Comparison of ENCODE assay signal across 8 cellular contexts in genomic region chr7:6590645-6591110, GRCh38.
DNase-seq lines count a peak whose midpoint lies in the region; TF ChIP-seq lines count a peak whose summit lies in the region.

No MANE protein-coding gene starts in this region.

- peaks cover 19% of the 10 kb centered on the region for H3K36me3 Mint-ChIP-seq in activated naive CD4-positive, alpha-beta T cell treated with anti-CD3 and anti-CD28 coated beads, Interleukin-2, amount 50 U/mL, for 24 hours

- H3K27me3 ChIP-seq in mucosa of stomach (ENCODE audit: control insufficient read depth, insufficient read depth, low read length), result no peaks in the 10 kb centered on the region

- H3K4me1 Mint-ChIP-seq in activated naive CD4-positive, alpha-beta T cell treated with anti-CD3 and anti-CD28 coated beads, Interleukin-2, amount 50 U/mL, for 24 hours, result peaks cover 25% of the 10 kb centered on the region

- peaks cover 11% of the 10 kb centered on the region for H3K4me1 ChIP-seq in mucosa of stomach (ENCODE audit: control insufficient read depth, insufficient read depth, low read length)

- H3K9ac ChIP-seq in mucosa of stomach (ENCODE audit: low read length), result peak overlapping the region; percentile 77

- peak overlapping the region; percentile 96 for H3K27ac Mint-ChIP-seq in activated naive CD4-positive, alpha-beta T cell treated with anti-CD3 and anti-CD28 coated beads, Interleukin-2, amount 50 U/mL, for 24 hours

- H3K4me3 ChIP-seq in LNCaP clone FGC (ENCODE audit: low read depth, low read length) (peak overlapping the region; percentile 84), mucosa of stomach (ENCODE audit: low read length) (peak overlapping the region; percentile 63)

- H3K4me3 Mint-ChIP-seq in activated naive CD4-positive, alpha-beta T cell treated with anti-CD3 and anti-CD28 coated beads, Interleukin-2, amount 50 U/mL, for 24 hours, result peak overlapping the region; percentile 98

- peaks cover 4% of the 10 kb centered on the region for H3K36me3 ChIP-seq in mucosa of stomach (ENCODE audit: control insufficient read depth, insufficient read depth, low read length)

- no peaks in the 10 kb centered on the region for H3K9me3 ChIP-seq in mucosa of stomach (ENCODE audit: control insufficient read depth, low read length)

- no peak for DNase-seq in activated naive CD4-positive, alpha-beta T cell treated with anti-CD3 and anti-CD28 coated beads, Interleukin-2, amount 50 U/mL, for 16 hours
- no peak for DNase-seq in LNCaP clone FGC (ENCODE audit: low read depth)
- peak; percentile 38 for DNase-seq in cerebellar cortex (ENCODE audit: low spot score)
- DNase-seq in NCI-H1417 (lab: John Stamatoyannopoulos, UW), result no peak
- DNase-seq in NK-92 (lab: John Stamatoyannopoulos, UW; ENCODE audit: unreplicated experiment), result no peak
- DNase-seq in D341Med (ENCODE audit: low spot score), result no peak

- no peaks in the 10 kb centered on the region for H3K9me3 Mint-ChIP-seq in activated naive CD4-positive, alpha-beta T cell treated with anti-CD3 and anti-CD28 coated beads, Interleukin-2, amount 50 U/mL, for 24 hours

- TF ChIP-seq CTCF in LNCaP clone FGC (IDR thresholded peaks at IDR 0.05; ENCODE audit: control insufficient read depth, extremely low read depth, insufficient read depth), result no peak

- no peaks in the 10 kb centered on the region for H3K27me3 Mint-ChIP-seq in activated naive CD4-positive, alpha-beta T cell treated with anti-CD3 and anti-CD28 coated beads, Interleukin-2, amount 50 U/mL, for 24 hours
